Comparison of ENCODE assay signal across 9 cellular contexts in genomic region chr1:157137773-157138219, GRCh38. TPM values are rescaled to one million over a fixed set of nuclear protein-coding genes. Genes with fewer than 3 reads are reported as not detected.
DNase-seq lines count a peak whose midpoint lies in the region; ATAC-seq, FAIRE-seq and TF ChIP-seq lines count a peak whose summit lies in the region.
"Had no signal": no experiment of that assay in that cellular context is flagged by ENCODE, and none has a peak within 500 bp of the region (broad histone marks: within the 10 kb centered on the region; RNA-seq: fewer than 3 reads in every experiment).

No MANE protein-coding gene starts in this region.

- H3K9me3 ChIP-seq in mononuclear cell (ENCODE audit: low read depth, low read length) = no peaks in the 10 kb centered on the region

- H3K4me1 ChIP-seq in mononuclear cell (ENCODE audit: insufficient read depth, low read length) = peaks cover 43% of the 10 kb centered on the region

- ATAC-seq in GM19035 (IDR thresholded peaks at IDR 0.05; ENCODE audit: unreplicated experiment) (peak; percentile 3), HG03439 (IDR thresholded peaks at IDR 0.05; ENCODE audit: unreplicated experiment) (peak; percentile 3), GM18870 (IDR thresholded peaks at IDR 0.05; ENCODE audit: unreplicated experiment) (no peak)

- TF ChIP-seq CTCF in bronchial epithelial cell (IDR thresholded peaks at IDR 0.05; ENCODE audit: insufficient read depth, low read length, severe bottlenecking) = no peak

- H3K27me3 ChIP-seq in bronchial epithelial cell (ENCODE audit: control insufficient read depth, insufficient read depth, low read length) = no peaks in the 10 kb centered on the region
- no peaks in the 10 kb centered on the region for H3K27me3 ChIP-seq in mononuclear cell (ENCODE audit: insufficient read depth, low read length)

- H3K4me3 ChIP-seq in bronchial epithelial cell (ENCODE audit: low read depth, low read length) (peak overlapping the region; percentile 98), mononuclear cell (ENCODE audit: low read length) (peak overlapping the region; percentile 63)

- peaks cover 17% of the 10 kb centered on the region for H3K36me3 ChIP-seq in bronchial epithelial cell (ENCODE audit: control insufficient read depth, insufficient read depth, low read length)

- no peak for FAIRE-seq in bronchial epithelial cell (lab: Jason Lieb, UNC)

- DNase-seq in bronchial epithelial cell (ENCODE audit: low read depth) (no peak), DMS53 (lab: John Stamatoyannopoulos, UW) (no peak), UCSD-AML1 (lab: John Stamatoyannopoulos, UW; ENCODE audit: unreplicated experiment) (no peak), dedifferentiated amniotic fluid mesenchymal stem cell (ENCODE audit: extremely low spot score) (no peak)

RNA-seq across cellular contexts. Expression of gene ETV3, which starts 0.4 kb away (rescaled TPM):
- 17.1 and 17.9 TPM in 2 replicates for total RNA-seq in bronchial epithelial cell
- total RNA-seq in mononuclear cell = 101 TPM

RNA-seq across cellular contexts. Expression of gene ETV3L, which starts 38.2 kb away (rescaled TPM):
- not detected in 2 replicates for total RNA-seq in bronchial epithelial cell
- 0.10 TPM for total RNA-seq in mononuclear cell
- total RNA-seq: activated CD8-positive, alpha-beta memory T cell treated with anti-CD3 and anti-CD28 coated beads for 36 hours had no signal
